ENCODE assay signal across 23 cellular contexts in genomic region chr22:48921411-48921903, GRCh38.
A peak's percentile ranks its signal among the peaks of the same experiment; 100 is the strongest.
DNase-seq lines count a peak whose midpoint lies in the region; ATAC-seq and TF ChIP-seq lines count a peak whose summit lies in the region.
"Had no signal": no experiment of that assay in that cellular context is flagged by ENCODE, and none has a peak within 500 bp of the region (broad histone marks: within the 10 kb centered on the region; RNA-seq: fewer than 3 reads in every experiment).

No MANE protein-coding gene starts in this region.

- peak; percentile 34 for DNase-seq in activated effector memory CD4-positive, alpha-beta T cell treated with anti-CD3 and anti-CD28 coated beads, Interleukin-2, amount 50 U/mL, for 16 hours
- DNase-seq in activated effector memory CD4-positive, alpha-beta T cell treated with Interleukin-2 at 50 U/mL for 16 hours, result no peak
- DNase-seq in inferior parietal cortex (ENCODE audit: extremely low spot score) (peak; percentile 85), pons (ENCODE audit: low spot score) (peak; percentile 99), upper lobe of right lung (peak; percentile 36), cerebellum (ENCODE audit: low spot score) (no peak), esophagus squamous epithelium (lab: John Stamatoyannopoulos, UW) (no peak)
- DNase-seq: activated CD4-positive, alpha-beta T cell treated with anti-CD3 and anti-CD28 coated beads, Interleukin-2, amount 10 ng/mL, durations not matched to agents 24 days and 14 days; activated naive CD8-positive, alpha-beta T cell treated with anti-CD3 and anti-CD28 coated beads for 36 hours; effector memory CD4-positive, alpha-beta T cell; GDM1; kidney glomerular epithelial cell; mammary epithelial cell; NCI-H1105; NCI-H82; right lobe of liver; stimulated activated naive CD8-positive, alpha-beta T cell treated with anti-CD3 and anti-CD28 coated beads, Interleukin-15, amount 100 ng/mL, for 72 hours had no signal

- H3K27me3 ChIP-seq in upper lobe of right lung (peaks cover 4% of the 10 kb centered on the region), esophagus squamous epithelium (peaks cover 0 to 52% (median 0%) of the 10 kb centered on the region in 4 donors)
- H3K27me3 ChIP-seq: right lobe of liver had no signal

- no peak for TF ChIP-seq POLR2A in esophagus squamous epithelium (IDR thresholded peaks at IDR 0.05)

- H3K9me3 ChIP-seq in upper lobe of right lung (no peaks in the 10 kb centered on the region), esophagus squamous epithelium (no peaks in the 10 kb centered on the region)
- H3K9me3 ChIP-seq: gastroesophageal sphincter, right lobe of liver had no signal

- H3K27ac ChIP-seq in upper lobe of right lung (no peak overlapping the region), esophagus squamous epithelium (no peak overlapping the region)
- H3K27ac ChIP-seq: gastroesophageal sphincter, right lobe of liver, RWPE1, SK-N-MC had no signal

- H3K4me3 ChIP-seq in upper lobe of right lung (no peak overlapping the region), esophagus squamous epithelium (no peak overlapping the region)
- H3K4me3 ChIP-seq: gastroesophageal sphincter, right lobe of liver, SK-N-MC had no signal

- ATAC-seq in upper lobe of right lung, result no peak
- no peak for ATAC-seq in HG03520 (IDR thresholded peaks at IDR 0.05; ENCODE audit: unreplicated experiment)
- ATAC-seq: activated T-helper 17 cell treated with anti-CD3 and anti-CD28 coated beads, Interleukin-2, amount 50 U/mL, for 72 hours; esophagus mucosa; gastroesophageal sphincter; right lobe of liver; stimulated activated naive CD8-positive, alpha-beta T cell treated with anti-CD3 and anti-CD28 coated beads, Interleukin-15, amount 100 ng/mL, for 72 hours had no signal

- 65 to 72% methylated on average over 9 to 13 of the region's 13 CpGs for WGBS in esophagus squamous epithelium, 2 donors

- TF ChIP-seq CTCF in upper lobe of right lung (IDR thresholded peaks at IDR 0.05) (no peak), esophagus squamous epithelium (IDR thresholded peaks at IDR 0.05) (no peak)

- intact Hi-C loops in upper lobe of right lung (cut with DNase I), result no loop called here
- intact Hi-C loops in esophagus squamous epithelium (cut with DNase I), result no loop called here

- H3K36me3 ChIP-seq in upper lobe of right lung (no peaks in the 10 kb centered on the region), esophagus squamous epithelium (no peaks in the 10 kb centered on the region)
- H3K36me3 ChIP-seq: gastroesophageal sphincter, right lobe of liver had no signal

- no peaks in the 10 kb centered on the region for H3K4me1 ChIP-seq in upper lobe of right lung
- H3K4me1 ChIP-seq in esophagus squamous epithelium, result no peaks in the 10 kb centered on the region
- H3K4me1 ChIP-seq: gastroesophageal sphincter, right lobe of liver had no signal

Comparison
In these comparisons a context has a peak if more than half of its experiments do, and no peak if none do; other contexts are left out.
1. DNase-seq: peak in activated effector memory CD4-positive, alpha-beta T cell treated with anti-CD3 and anti-CD28 coated beads, Interleukin-2, amount 50 U/mL, for 16 hours (single experiment), inferior parietal cortex (single experiment), pons (single experiment) and upper lobe of right lung (single experiment); none in activated effector memory CD4-positive, alpha-beta T cell treated with Interleukin-2 at 50 U/mL for 16 hours (single experiment), cerebellum (single experiment) and esophagus squamous epithelium (single experiment).